31 cellular contexts compared by ENCODE assay signal in the genomic region with DNA sequence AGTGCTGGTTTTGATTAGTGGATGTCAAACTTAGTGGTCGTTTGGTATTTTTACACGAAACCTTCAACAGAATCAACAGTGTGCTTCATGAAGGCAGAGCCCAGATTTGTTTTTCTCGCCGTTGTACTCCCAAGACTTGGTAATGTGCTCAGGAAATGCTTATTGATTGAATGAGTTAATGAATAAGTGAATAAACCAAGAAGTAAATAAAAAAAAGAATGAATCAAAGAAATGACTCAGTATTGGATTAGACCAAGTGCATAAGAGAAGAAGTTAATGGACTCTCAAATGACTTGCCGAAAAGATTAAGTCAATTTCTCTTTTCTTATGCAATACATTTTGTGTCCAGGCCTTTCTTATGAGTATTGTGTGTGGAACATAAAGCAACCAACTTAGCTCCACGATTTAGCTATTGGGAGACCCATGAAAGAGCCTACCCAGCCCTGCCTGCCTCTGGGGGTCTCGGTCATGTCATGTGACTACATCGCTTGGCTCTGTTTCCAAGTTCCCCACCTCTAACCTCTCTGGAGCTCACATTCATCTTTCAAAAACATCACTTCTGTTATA.
"Had no signal": no experiment of that assay in that cellular context is flagged by ENCODE, and none has a peak within 500 bp of the region (broad histone marks: within the 10 kb centered on the region; RNA-seq: fewer than 3 reads in every experiment).

No MANE protein-coding gene starts in this region.

- H3K27me3 Mint-ChIP-seq: activated CD8-positive, alpha-beta memory T cell treated with anti-CD3 and anti-CD28 coated beads, Interleukin-2, amount 10 ng/mL, durations not matched to agents 7 days and 5 days had no signal

- DNase-seq: activated CD4-positive, alpha-beta memory T cell treated with anti-CD3 and anti-CD28 coated beads, Interleukin-2, amount 10 ng/mL, durations not matched to agents 7 days and 5 days; activated CD4-positive, alpha-beta T cell treated with anti-CD3 and anti-CD28 coated beads, Interleukin-2, amount 50 U/mL, for 1 hour; activated CD8-positive, alpha-beta memory T cell treated with anti-CD3 and anti-CD28 coated beads for 24 hours; activated CD8-positive, alpha-beta memory T cell treated with anti-CD3 and anti-CD28 coated beads, Interleukin-2, amount 10 ng/mL, durations not matched to agents 7 days and 5 days; activated gamma-delta T cell treated with Interleukin-2 at 50 U/mL for 16 hours; activated naive CD4-positive, alpha-beta T cell treated with anti-CD3 and anti-CD28 coated beads for 36 hours; activated T-cell treated with anti-CD3 and anti-CD28 coated beads, Interleukin-2, amount 50 U/mL, for 1 hour; adrenal gland; body of pancreas; caudate nucleus; cerebellar nuclear complex; MM.1S; MV-4-11; NCI-H1092; NCI-H1417; NCI-H146; NCI-H187; NCI-H2029 treated with DMSO at 0.1 percent for 48 hours; NCI-H2107; NCI-H2171; NCI-H510A; NCI-H526; NCI-H748 treated with DMSO at 0.1 percent for 48 hours; NK-92 treated with Interleukin-12 subunit alpha and Interleukin-12 subunit beta, amount 100 ng/mL, for 24 hours; SHP77; SJCRH30; T1000 had no signal

- H3K4me1 ChIP-seq: body of pancreas, breast epithelium, SJCRH30 had no signal

- H3K9me3 ChIP-seq: adrenal gland, body of pancreas, breast epithelium, SJCRH30 had no signal

- H3K4me3 Mint-ChIP-seq: activated CD4-positive, alpha-beta memory T cell treated with anti-CD3 and anti-CD28 coated beads, Interleukin-2, amount 10 ng/mL, durations not matched to agents 7 days and 5 days; activated CD8-positive, alpha-beta memory T cell treated with anti-CD3 and anti-CD28 coated beads, Interleukin-2, amount 10 ng/mL, durations not matched to agents 7 days and 5 days; activated naive CD4-positive, alpha-beta T cell treated with anti-CD3 and anti-CD28 coated beads for 36 hours had no signal

- H3K27ac ChIP-seq: adrenal gland, body of pancreas, breast epithelium, SJCRH30, SK-N-MC had no signal

- ATAC-seq: activated CD8-positive, alpha-beta memory T cell treated with anti-CD3 and anti-CD28 coated beads, Interleukin-2, amount 10 ng/mL, durations not matched to agents 7 days and 5 days; activated naive CD4-positive, alpha-beta T cell treated with anti-CD3 and anti-CD28 coated beads, Interleukin-2, amount 50 U/mL, for 72 hours; body of pancreas had no signal

- H3K27ac Mint-ChIP-seq: activated CD4-positive, alpha-beta memory T cell treated with anti-CD3 and anti-CD28 coated beads, Interleukin-2, amount 10 ng/mL, durations not matched to agents 7 days and 5 days; activated CD8-positive, alpha-beta memory T cell treated with anti-CD3 and anti-CD28 coated beads, Interleukin-2, amount 10 ng/mL, durations not matched to agents 7 days and 5 days; activated naive CD4-positive, alpha-beta T cell treated with anti-CD3 and anti-CD28 coated beads for 36 hours; activated naive CD4-positive, alpha-beta T cell treated with anti-CD3 and anti-CD28 coated beads, Interleukin-2, amount 50 U/mL, for 72 hours had no signal

- FAIRE-seq: astrocyte had no signal

- H3K4me3 ChIP-seq: adrenal gland, body of pancreas, breast epithelium, SJCRH30, SK-N-MC had no signal
